ENCODE assay signal across 8 cellular contexts in genomic region chr15:33994005-33994615, GRCh38. TPM values are rescaled to one million over a fixed set of nuclear protein-coding genes. Genes with fewer than 3 reads are reported as not detected.
DNase-seq lines count a peak whose midpoint lies in the region; ATAC-seq and TF ChIP-seq lines count a peak whose summit lies in the region.

No MANE protein-coding gene starts in this region.

- no peaks in the 10 kb centered on the region for H3K27me3 Mint-ChIP-seq in endodermal cell (ENCODE audit: insufficient read depth)

- intact Hi-C loops in A673 (cut with micrococcal nuclease; ENCODE audit: unreplicated experiment), result loop anchor here (1.0 kb wide), 1 partner anchor 259 kb away; no protein-coding TSS in a partner anchor

- no peak overlapping the region for H3K4me3 ChIP-seq in A673 (ENCODE audit: low read depth, low read length, poor library complexity, severe bottlenecking)
- H3K4me3 ChIP-seq in endodermal cell (ENCODE audit: low read length), result no peak overlapping the region
- H3K4me3 ChIP-seq in coronary artery, result no peak overlapping the region

- H3K4me3 Mint-ChIP-seq in endodermal cell, result no peak overlapping the region

- no peaks in the 10 kb centered on the region for H3K9me3 ChIP-seq in A673 (ENCODE audit: low read depth, low read length, poor library complexity, severe bottlenecking)
- no peaks in the 10 kb centered on the region for H3K9me3 ChIP-seq in endodermal cell (ENCODE audit: control insufficient read depth, low read length)

- DNase-seq in A673 (ENCODE audit: low spot score) (peak; percentile 57), NCI-H774 (lab: John Stamatoyannopoulos, UW) (peak; percentile 5), endodermal cell (peak; percentile 79), coronary artery (ENCODE audit: low spot score) (no peak)
- DNase-seq in stimulated activated CD4-positive, alpha-beta T cell treated with anti-CD3 and anti-CD28 coated beads, Interleukin-2, amount 100 ng/mL, for 24 hours, result no peak

- H3K9ac ChIP-seq in endodermal cell (ENCODE audit: extremely low read depth, low read length, poor library complexity, severe bottlenecking), result no peak overlapping the region

- no peak overlapping the region for H3K27ac Mint-ChIP-seq in endodermal cell

- H3K36me3 ChIP-seq in A673 (ENCODE audit: insufficient read depth, low read length, poor library complexity, severe bottlenecking), result no peaks in the 10 kb centered on the region
- H3K36me3 ChIP-seq in endodermal cell (ENCODE audit: control insufficient read depth, insufficient read depth, low read length), result peaks cover 4% of the 10 kb centered on the region

- H3K4me1 ChIP-seq in A673 (ENCODE audit: insufficient read depth, low read length, poor library complexity, severe bottlenecking), result no peaks in the 10 kb centered on the region
- H3K4me1 ChIP-seq in endodermal cell (ENCODE audit: control insufficient read depth, insufficient read depth, low read length), result peaks cover 3% of the 10 kb centered on the region

- H3K4me1 Mint-ChIP-seq in endodermal cell, result no peaks in the 10 kb centered on the region

- no peak overlapping the region for H3K27ac ChIP-seq in A673 (ENCODE audit: low read depth, low read length, poor library complexity, severe bottlenecking)
- H3K27ac ChIP-seq in endodermal cell (ENCODE audit: low read depth, low read length), result no peak overlapping the region
- H3K27ac ChIP-seq in coronary artery, result no peak overlapping the region

- H3K27me3 ChIP-seq in A673 (replicated peaks; ENCODE audit: insufficient read depth, low read depth, low read length, poor library complexity) (no peaks in the 10 kb centered on the region), endodermal cell (ENCODE audit: control insufficient read depth, insufficient read depth, low read length, poor library complexity, severe bottlenecking) (no peaks in the 10 kb centered on the region)

- WGBS in endodermal cell (ENCODE audit: insufficient coverage in 1 of 2, insufficient read length in 1 of 2), 2 experiments, result 75 to 81% methylated on average over 8 to 9 of the region's 9 CpGs

- peaks cover 4% of the 10 kb centered on the region for H3K9me3 Mint-ChIP-seq in endodermal cell

- TF ChIP-seq CTCF in A673 (conservative IDR thresholded peaks at IDR 0.05; ENCODE audit: low read depth, low read length), result peak; percentile 62
- peak; percentile 61 for TF ChIP-seq CTCF in GM12874 (IDR thresholded peaks at IDR 0.05; ENCODE audit: insufficient read depth, low read depth, low read length)
- TF ChIP-seq CTCF in endodermal cell (conservative IDR thresholded peaks at IDR 0.05), result peak; percentile 73
- no peak for TF ChIP-seq CTCF in coronary artery (IDR thresholded peaks at IDR 0.05)

- CTCF ChIA-PET in A673 (lab: Charles Lee), result no interaction called here

- no peak for ATAC-seq in HG02970 (IDR thresholded peaks at IDR 0.05; ENCODE audit: low FRiP score, unreplicated experiment)
- no peak for ATAC-seq in GM21619 (IDR thresholded peaks at IDR 0.05; ENCODE audit: unreplicated experiment)

- H3K36me3 Mint-ChIP-seq in endodermal cell (ENCODE audit: low read depth), result peaks cover 8% of the 10 kb centered on the region

- POLR2A ChIA-PET in A673 (lab: Charles Lee; ENCODE audit: low non-redundant PET), result no interaction called here

- BruUV-seq in A673 (replicated peaks; lab: Mats Ljungman, UMichigan), result no TSS peak

RNA-seq across cellular contexts. Expression of gene CHRM5, which starts 25.8 kb away (rescaled TPM):
- not detected in 2 replicates for total RNA-seq in A673 (2021)
- not detected for total RNA-seq in endodermal cell
- polyA plus RNA-seq in endodermal cell (2013, experiment 1 of 2), result not detected
- not detected for polyA plus RNA-seq in endodermal cell (2013, experiment 2 of 2)

RNA-seq across cellular contexts. Expression of gene AVEN, which starts 44.9 kb away (rescaled TPM):
- total RNA-seq in A673 (2021) (14.2 and 17.0 TPM in 2 replicates), endodermal cell (10 to 100 TPM; 18.9 to 20.7 TPM)
- polyA plus RNA-seq in endodermal cell (2013, experiment 1 of 2), result 10.9 TPM
- polyA plus RNA-seq in endodermal cell (2013, experiment 2 of 2), result 12.0 TPM

Comparison
In these comparisons a context has a peak if more than half of its experiments do, and no peak if none do; other contexts are left out.
1. DNase-seq: peak in A673 (single experiment), NCI-H774 (single experiment) and endodermal cell (single experiment); none in stimulated activated CD4-positive, alpha-beta T cell treated with anti-CD3 and anti-CD28 coated beads, Interleukin-2, amount 100 ng/mL, for 24 hours (0 of 2) and coronary artery (single experiment).